In the genomic region with DNA sequence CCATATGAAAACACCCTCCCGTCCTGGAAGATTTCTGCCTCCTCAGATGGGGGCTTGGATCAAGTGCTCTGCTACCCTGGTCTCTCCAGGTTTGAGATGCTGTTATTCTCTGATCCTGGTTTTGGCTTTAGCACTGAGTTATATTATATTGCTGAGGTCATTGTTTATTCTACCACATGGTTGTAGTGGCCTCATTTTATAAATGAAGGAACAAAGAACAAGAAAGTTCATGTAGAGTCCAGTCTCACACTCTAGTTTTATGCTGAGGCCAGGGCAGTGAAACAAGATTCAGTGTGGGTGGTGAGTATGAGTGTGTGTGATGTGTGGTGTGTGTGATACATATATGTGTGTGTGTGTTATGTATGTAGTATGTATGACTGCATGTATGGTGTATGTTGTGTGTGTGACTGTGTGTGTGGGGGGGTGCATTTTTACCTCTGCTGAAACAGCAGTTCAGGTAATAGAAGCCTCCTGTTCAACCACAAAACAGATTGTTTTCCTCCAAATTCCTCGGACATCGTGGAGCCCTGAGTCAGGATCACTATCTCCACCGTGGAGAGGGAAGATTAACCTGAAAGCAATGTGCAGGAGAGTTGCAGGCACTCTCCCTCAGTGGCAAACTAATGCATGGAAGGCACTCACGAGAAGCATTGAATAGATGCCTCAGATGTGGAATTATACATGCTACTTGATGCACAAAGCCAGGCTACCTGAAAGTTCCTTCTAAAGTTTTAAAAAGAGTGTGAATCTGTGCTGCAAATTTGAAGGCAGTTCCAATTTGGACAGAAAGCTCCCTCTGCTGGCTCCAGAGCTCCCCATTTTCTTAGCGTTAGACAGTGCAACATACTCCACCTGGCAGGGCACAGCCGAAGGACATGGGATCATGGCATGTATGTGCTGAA, we compare ENCODE assay signal across 8 cellular contexts.
DNase-seq lines count a peak whose midpoint lies in the region; TF ChIP-seq lines count a peak whose summit lies in the region.

No MANE protein-coding gene starts in this region.

- H3K4me3 ChIP-seq in epithelial cell of esophagus (ENCODE audit: low read length) (no peak overlapping the region), muscle layer of duodenum (ENCODE audit: low read depth in 1 of 2, low read length in 2 of 2) (peak overlapping the region in 1 of 2 donors; percentile 14)

- H3K27me3 ChIP-seq in muscle layer of duodenum (ENCODE audit: low read depth, low read length): no peaks in the 10 kb centered on the region

- peak; percentile 40 for DNase-seq in EH (ENCODE audit: low read depth)
- DNase-seq in NCI-H69 (lab: John Stamatoyannopoulos, UW): peak; percentile 26
- DNase-seq in epithelial cell of esophagus (ENCODE audit: low read depth): peak; percentile 70
- DNase-seq in HK-2 (ENCODE audit: unreplicated experiment): no peak
- no peak for DNase-seq in activated CD4-positive, alpha-beta T cell treated with anti-CD3 and anti-CD28 coated beads for 48 hours
- DNase-seq in NCI-H187 treated with DMSO at 0.1 percent for 48 hours (lab: John Stamatoyannopoulos, UW): no peak
- no peak for DNase-seq in activated T-helper 2 cell treated with anti-CD3 and anti-CD28 coated beads, Interferon-gamma antibody, Interleukin-2, Interleukin-4, amounts not matched to agents 10 μg/mL and 5 μg/mL and 100 μg/mL, durations not matched to agents 14 hours and 24 hours and 36 hours (ENCODE audit: low spot score)

- peaks cover 2% of the 10 kb centered on the region for H3K27me3 Mint-ChIP-seq in activated T-helper 2 cell treated with anti-CD3 and anti-CD28 coated beads, Interferon-gamma antibody, Interleukin-2, Interleukin-4, amounts not matched to agents 10 μg/mL and 5 μg/mL and 100 μg/mL, durations not matched to agents 14 hours and 24 hours and 36 hours (ENCODE audit: low read depth)

- H3K9me3 ChIP-seq in muscle layer of duodenum (ENCODE audit: control insufficient read depth in 1 of 2, low read length in 2 of 2): no peaks in the 10 kb centered on the region

- H3K27ac ChIP-seq in muscle layer of duodenum (ENCODE audit: low read length): peak overlapping the region; percentile 40

- H3K9me3 Mint-ChIP-seq in activated T-helper 2 cell treated with anti-CD3 and anti-CD28 coated beads, Interferon-gamma antibody, Interleukin-2, Interleukin-4, amounts not matched to agents 10 μg/mL and 5 μg/mL and 100 μg/mL, durations not matched to agents 14 hours and 24 hours and 36 hours: no peaks in the 10 kb centered on the region

- H3K4me3 Mint-ChIP-seq in activated T-helper 2 cell treated with anti-CD3 and anti-CD28 coated beads, Interferon-gamma antibody, Interleukin-2, Interleukin-4, amounts not matched to agents 10 μg/mL and 5 μg/mL and 100 μg/mL, durations not matched to agents 14 hours and 24 hours and 36 hours (ENCODE audit: low read depth): no peak overlapping the region

- peaks cover 5 to 26% of the 10 kb centered on the region in 2 donors for H3K4me1 ChIP-seq in muscle layer of duodenum (ENCODE audit: control insufficient read depth in 1 of 2, insufficient read depth in 2 of 2, low read length in 2 of 2)

- TF ChIP-seq CTCF in epithelial cell of esophagus (IDR thresholded peaks at IDR 0.05; ENCODE audit: insufficient read depth, low read depth, low read length, missing control alignments): peak; percentile 90

- intact Hi-C loops in activated T-helper 2 cell treated with anti-CD3 and anti-CD28 coated beads, Interferon-gamma antibody, Interleukin-2, Interleukin-4, amounts not matched to agents 10 μg/mL and 5 μg/mL and 100 μg/mL, durations not matched to agents 14 hours and 24 hours and 36 hours (cut with micrococcal nuclease): no loop called here

- no peaks in the 10 kb centered on the region for H3K36me3 Mint-ChIP-seq in activated T-helper 2 cell treated with anti-CD3 and anti-CD28 coated beads, Interferon-gamma antibody, Interleukin-2, Interleukin-4, amounts not matched to agents 10 μg/mL and 5 μg/mL and 100 μg/mL, durations not matched to agents 14 hours and 24 hours and 36 hours (ENCODE audit: low read depth)

- no peaks in the 10 kb centered on the region for H3K4me1 Mint-ChIP-seq in activated T-helper 2 cell treated with anti-CD3 and anti-CD28 coated beads, Interferon-gamma antibody, Interleukin-2, Interleukin-4, amounts not matched to agents 10 μg/mL and 5 μg/mL and 100 μg/mL, durations not matched to agents 14 hours and 24 hours and 36 hours (ENCODE audit: low read depth)

- no peak overlapping the region for H3K27ac Mint-ChIP-seq in activated T-helper 2 cell treated with anti-CD3 and anti-CD28 coated beads, Interferon-gamma antibody, Interleukin-2, Interleukin-4, amounts not matched to agents 10 μg/mL and 5 μg/mL and 100 μg/mL, durations not matched to agents 14 hours and 24 hours and 36 hours

- no peaks in the 10 kb centered on the region for H3K36me3 ChIP-seq in muscle layer of duodenum (ENCODE audit: control insufficient read depth in 1 of 2, insufficient read depth in 2 of 2, low read length in 2 of 2)

Comparison
In these comparisons a context has a peak if more than half of its experiments do, and no peak if none do; other contexts are left out.
1. DNase-seq: peak in EH (single experiment), NCI-H69 (single experiment) and epithelial cell of esophagus (single experiment); none in HK-2 (single experiment), activated CD4-positive, alpha-beta T cell treated with anti-CD3 and anti-CD28 coated beads for 48 hours (single experiment), NCI-H187 treated with DMSO at 0.1 percent for 48 hours (single experiment) and activated T-helper 2 cell treated with anti-CD3 and anti-CD28 coated beads, Interferon-gamma antibody, Interleukin-2, Interleukin-4, amounts not matched to agents 10 μg/mL and 5 μg/mL and 100 μg/mL, durations not matched to agents 14 hours and 24 hours and 36 hours (single experiment).